ENCODE assay signal across 8 cellular contexts in genomic region chr1:59879556-59879955, GRCh38. TPM values are rescaled to one million over a fixed set of nuclear protein-coding genes. Genes with fewer than 3 reads are reported as not detected.
DNase-seq lines count a peak whose midpoint lies in the region; ATAC-seq and TF ChIP-seq lines count a peak whose summit lies in the region.

No MANE protein-coding gene starts in this region.

- no peak overlapping the region for H3K18ac ChIP-seq in trophoblast cell (ENCODE audit: low read length)

- H2AFZ ChIP-seq in trophoblast cell (ENCODE audit: insufficient read depth, low read length, poor library complexity): no peak overlapping the region

- H4K8ac ChIP-seq in trophoblast cell (ENCODE audit: low read depth, low read length): no peak overlapping the region

- H2AK5ac ChIP-seq in trophoblast cell (ENCODE audit: low read length): no peak overlapping the region

- H3K9ac ChIP-seq in trophoblast cell (ENCODE audit: low read length): no peak overlapping the region

- peak; percentile 88 for DNase-seq in DMS 273 (lab: John Stamatoyannopoulos, UW; ENCODE audit: unreplicated experiment)
- DNase-seq in H4 (ENCODE audit: low spot score): peak; percentile 51
- peak; percentile 76 to 86 for DNase-seq in NCI-H446 (lab: John Stamatoyannopoulos, UW)
- DNase-seq in activated T-cell treated with anti-CD3 and anti-CD28 coated beads for 1 hour (ENCODE audit: low read depth): peak; percentile 38
- DNase-seq in fibroblast of the aortic adventitia (ENCODE audit: low read depth): peak; percentile 76
- peak; percentile 78 to 89 for DNase-seq in trophoblast cell
- no peak for DNase-seq in GM19238 (ENCODE audit: insufficient read length, low spot score)

- H3K23ac ChIP-seq in trophoblast cell (ENCODE audit: low read length): no peak overlapping the region

- no peak overlapping the region for H2BK120ac ChIP-seq in trophoblast cell (ENCODE audit: insufficient read depth, low read length, poor library complexity)

- ATAC-seq in HG03135 (IDR thresholded peaks at IDR 0.05; ENCODE audit: unreplicated experiment): no peak

- H3K9me3 ChIP-seq in trophoblast cell (ENCODE audit: insufficient read depth, low read depth, low read length): no peaks in the 10 kb centered on the region

- H3K27me3 ChIP-seq in trophoblast cell (ENCODE audit: insufficient read depth, low read length): no peaks in the 10 kb centered on the region

- no peak overlapping the region for H2BK5ac ChIP-seq in trophoblast cell (ENCODE audit: low read depth, low read length, poor library complexity)

- no CpG with 5 or more reads among the region's 5 CpGs for WGBS in trophoblast cell (ENCODE audit: extremely low coverage, insufficient coverage, insufficient read length)

- no peak overlapping the region for H4K91ac ChIP-seq in trophoblast cell (ENCODE audit: low read depth, low read length)

- no peaks in the 10 kb centered on the region for H3K79me2 ChIP-seq in trophoblast cell (ENCODE audit: control insufficient read depth, insufficient read depth, low read length, poor library complexity)

- H3K79me1 ChIP-seq in trophoblast cell (ENCODE audit: low read length): no peaks in the 10 kb centered on the region

- no peaks in the 10 kb centered on the region for H3K36me3 ChIP-seq in trophoblast cell (ENCODE audit: control insufficient read depth in 1 of 2, insufficient read depth in 2 of 2, low read length in 2 of 2)

- no peak overlapping the region for H4K12ac ChIP-seq in trophoblast cell (ENCODE audit: low read depth, low read length)

- H3K4ac ChIP-seq in trophoblast cell (ENCODE audit: low read depth, low read length): no peak overlapping the region

- no peaks in the 10 kb centered on the region for H3K4me1 ChIP-seq in trophoblast cell (ENCODE audit: control insufficient read depth in 1 of 2, insufficient read depth in 2 of 2, low read length in 2 of 2)

- H3K14ac ChIP-seq in trophoblast cell (ENCODE audit: low read length): no peak overlapping the region

- H3K4me3 ChIP-seq in fibroblast of the aortic adventitia (ENCODE audit: low read depth, low read length) (no peak overlapping the region), trophoblast cell (ENCODE audit: low read depth, low read length) (no peak overlapping the region)

- peak; percentile 52 for TF ChIP-seq CTCF in fibroblast of the aortic adventitia (IDR thresholded peaks at IDR 0.05; ENCODE audit: insufficient read depth, low read length)

- H3K27ac ChIP-seq in trophoblast cell (ENCODE audit: low read depth, low read length): no peak overlapping the region

- H3K4me2 ChIP-seq in trophoblast cell (ENCODE audit: low read length): no peak overlapping the region

- H2BK12ac ChIP-seq in trophoblast cell (ENCODE audit: low read length): no peak overlapping the region

RNA-seq across cellular contexts. Expression of gene CYP2J2, which starts 47.0 kb away (rescaled TPM):
- total RNA-seq in H4 (2014; rRNA removed; shearing (Covaris generic)): 6.1 and 6.5 TPM in 2 replicates
- 0.09 TPM in 1 of 2 replicates, not detected in the other for total RNA-seq in fibroblast of the aortic adventitia (ENCODE audit: low replicate concordance)
- polyA plus RNA-seq in trophoblast cell (2013): 12.7 and 13.1 TPM in 2 replicates
